In genomic region chr14:72781476-72782181, GRCh38 we compare ENCODE assay signal across 12 cellular contexts.
DNase-seq lines count a peak whose midpoint lies in the region; ATAC-seq and TF ChIP-seq lines count a peak whose summit lies in the region.
"Had no signal": no experiment of that assay in that cellular context is flagged by ENCODE, and none has a peak within 500 bp of the region (broad histone marks: within the 10 kb centered on the region; RNA-seq: fewer than 3 reads in every experiment).

No MANE protein-coding gene starts in this region.

- H3K9ac ChIP-seq in fibroblast of lung (ENCODE audit: insufficient read depth, low read length), result no peak overlapping the region

- H3K9me3 ChIP-seq in fibroblast of lung (ENCODE audit: control insufficient read depth, insufficient read depth, low read depth, low read length) (no peaks in the 10 kb centered on the region), sigmoid colon (no peaks in the 10 kb centered on the region)
- H3K9me3 ChIP-seq: transverse colon had no signal

- H3K4me2 ChIP-seq in fibroblast of lung (ENCODE audit: extremely low read depth, insufficient read depth, low read length), result no peak overlapping the region

- TF ChIP-seq EP300 in sigmoid colon (IDR thresholded peaks at IDR 0.05), result no peak

- DNase-seq in EL (peak; percentile 91), RWPE1 (ENCODE audit: low spot score) (peak; percentile 41), fibroblast of lung (ENCODE audit: low read depth in 2 of 2) (peak; percentile 51 to 91), pulmonary artery endothelial cell (ENCODE audit: low read depth, low spot score) (peak; percentile 8), NCI-H1092 (lab: John Stamatoyannopoulos, UW) (no peak), sigmoid colon (no peak)
- DNase-seq: activated T-cell treated with anti-CD3 and anti-CD28 coated beads, Interleukin-2, amount 50 U/mL, for 48 hours; DMS 273 treated with DMSO at 0.1 percent for 48 hours; NCI-H1436 treated with DMSO at 0.1 percent for 48 hours; transverse colon had no signal

- ATAC-seq in HG03025 (IDR thresholded peaks at IDR 0.05; ENCODE audit: low FRiP score, unreplicated experiment), result no peak
- no peak for ATAC-seq in GM19328 (IDR thresholded peaks at IDR 0.05; ENCODE audit: unreplicated experiment)

- CTCF ChIA-PET in RWPE1 (lab: Yijun Ruan, JAX), result no interaction called here

- peaks cover 9% of the 10 kb centered on the region for H3K4me1 ChIP-seq in fibroblast of lung (ENCODE audit: control insufficient read depth, extremely low read depth, insufficient read depth, low read length)
- H3K4me1 ChIP-seq in sigmoid colon, result no peaks in the 10 kb centered on the region

- H3K4me3 ChIP-seq in fibroblast of lung (replicated peaks in 1 of 4; ENCODE audit: control extremely low read depth in 1 of 4, insufficient read depth in 1 of 4, low read depth in 3 of 4, low read length in 4 of 4), result no peak overlapping the region
- no peak overlapping the region for H3K4me3 ChIP-seq in sigmoid colon
- H3K4me3 ChIP-seq: transverse colon had no signal

- intact Hi-C loops in sigmoid colon (cut with DNase I), result no loop called here

- H3K36me3 ChIP-seq in fibroblast of lung (ENCODE audit: control insufficient read depth, insufficient read depth, low read length) (no peaks in the 10 kb centered on the region), sigmoid colon (no peaks in the 10 kb centered on the region)
- H3K36me3 ChIP-seq: transverse colon had no signal

- H4K20me1 ChIP-seq in fibroblast of lung (ENCODE audit: control insufficient read depth, extremely low read depth, insufficient read depth, low read length), result no peaks in the 10 kb centered on the region

- no peak for TF ChIP-seq POLR2A in sigmoid colon (IDR thresholded peaks at IDR 0.05)

- H3K27ac ChIP-seq in RWPE1 (no peak overlapping the region), fibroblast of lung (ENCODE audit: insufficient read depth, low read length) (peak overlapping the region; percentile 22), sigmoid colon (no peak overlapping the region)
- H3K27ac ChIP-seq: transverse colon had no signal

- no peaks in the 10 kb centered on the region for H3K27me3 ChIP-seq in fibroblast of lung (ENCODE audit: control insufficient read depth, insufficient read depth, low read length)
- no peaks in the 10 kb centered on the region for H3K27me3 ChIP-seq in sigmoid colon
- H3K27me3 ChIP-seq: transverse colon had no signal

- 78 to 89% methylated on average over 12 of the region's 12 CpGs for WGBS in sigmoid colon, 2 donors

- no peak overlapping the region for H2AFZ ChIP-seq in fibroblast of lung (ENCODE audit: low read length)

- no peak for TF ChIP-seq CTCF in RWPE1 (conservative IDR thresholded peaks at IDR 0.05; ENCODE audit: low read depth)
- TF ChIP-seq CTCF in fibroblast of lung (conservative IDR thresholded peaks at IDR 0.05 in 1 of 2, IDR thresholded peaks at IDR 0.05 in 1 of 2; ENCODE audit: low read depth in 1 of 2, low read length in 2 of 2), result no peak
- no peak for TF ChIP-seq CTCF in sigmoid colon (IDR thresholded peaks at IDR 0.05)

- POLR2A ChIA-PET in RWPE1 (lab: Yijun Ruan, JAX; ENCODE audit: low non-redundant PET), result no interaction called here

- peaks cover 7% of the 10 kb centered on the region for H3K79me2 ChIP-seq in fibroblast of lung (ENCODE audit: control insufficient read depth, insufficient read depth, low read length)

Comparison
In these comparisons a context has a peak if more than half of its experiments do, and no peak if none do; other contexts are left out.
1. DNase-seq: peak in EL (single experiment), RWPE1 (single experiment), fibroblast of lung (2 of 2) and pulmonary artery endothelial cell (single experiment); none in NCI-H1092 (single experiment) and sigmoid colon (single experiment).